In genomic region chr2:37973615-37974353, GRCh38 we compare ENCODE assay signal across 25 cellular contexts. TPM values are rescaled to one million over a fixed set of nuclear protein-coding genes. Genes with fewer than 3 reads are reported as not detected.
DNase-seq lines count a peak whose midpoint lies in the region; ATAC-seq and TF ChIP-seq lines count a peak whose summit lies in the region.
"Had no signal": no experiment of that assay in that cellular context is flagged by ENCODE, and none has a peak within 500 bp of the region (broad histone marks: within the 10 kb centered on the region; RNA-seq: fewer than 3 reads in every experiment).

No MANE protein-coding gene starts in this region.

- BruUV-seq in mammary epithelial cell (replicated peaks; lab: Mats Ljungman, UMichigan), result TSS peak; percentile 42

- H3K9me3 Mint-ChIP-seq in glutamatergic neuron (ENCODE audit: unreplicated experiment), result peaks cover 4% of the 10 kb centered on the region
- peaks cover 0 to 2% (median 0%) of the 10 kb centered on the region in 8 donors for H3K9me3 Mint-ChIP-seq in CD4-positive, alpha-beta memory T cell
- H3K9me3 Mint-ChIP-seq: IgD-negative memory B cell had no signal

- no peaks in the 10 kb centered on the region for H3K27me3 Mint-ChIP-seq in glutamatergic neuron (ENCODE audit: unreplicated experiment)
- H3K27me3 Mint-ChIP-seq in CD4-positive, alpha-beta memory T cell, result peaks cover 2 to 3% of the 10 kb centered on the region in 2 donors
- H3K27me3 Mint-ChIP-seq: B cell, IgD-negative memory B cell had no signal

- in situ Hi-C loops in mammary epithelial cell (cut with MboI; ENCODE audit: low sequenced_read_pairs in 2 of 2), result loop anchor here in 1 of 2 donors (25.0 kb wide), 1 partner anchor 514 kb away; no protein-coding TSS in a partner anchor

- TF ChIP-seq CTCF in mammary epithelial cell (conservative IDR thresholded peaks at IDR 0.05 in 1 of 2, IDR thresholded peaks at IDR 0.05 in 1 of 2; ENCODE audit: extremely low read depth in 1 of 2, insufficient read depth in 1 of 2, low read depth in 1 of 2, low read length in 2 of 2), result no peak
- no peak for TF ChIP-seq CTCF in glutamatergic neuron (IDR thresholded peaks at IDR 0.05; ENCODE audit: partially characterized antibody, unreplicated experiment)
- TF ChIP-seq CTCF in left lung (IDR thresholded peaks at IDR 0.05), result no peak
- TF ChIP-seq CTCF in upper lobe of right lung (IDR thresholded peaks at IDR 0.05), result no peak
- no peak for TF ChIP-seq CTCF in Peyer's patch (IDR thresholded peaks at IDR 0.05)

- H3K4me3 Mint-ChIP-seq in glutamatergic neuron (ENCODE audit: unreplicated experiment), result peak overlapping the region; percentile 16
- no peak overlapping the region for H3K4me3 Mint-ChIP-seq in CD4-positive, alpha-beta memory T cell
- H3K4me3 Mint-ChIP-seq: B cell; CD8-positive, alpha-beta memory T cell; IgD-negative memory B cell had no signal

- POLR2A ChIA-PET in CD4-positive, alpha-beta memory T cell (lab: Charles Lee; ENCODE audit: partially characterized antibody), result no interaction called here

- 10% methylated on average over 15 of the region's 15 CpGs for WGBS in mammary epithelial cell (ENCODE audit: low coverage, missing lambda C conversion rate)

- CTCF ChIA-PET in mammary epithelial cell (lab: Charles Lee; ENCODE audit: low non-redundant PET), result no interaction called here
- CTCF ChIA-PET in CD4-positive, alpha-beta memory T cell (lab: Charles Lee; ENCODE audit: partially characterized antibody), result interaction anchor here (1.4 to 2.1 kb wide), 3 partner anchors 8 to 301 kb away, joined by 3 to 4 read pairs (median 3); no protein-coding TSS in a partner anchor

- H3K36me3 Mint-ChIP-seq in glutamatergic neuron (ENCODE audit: unreplicated experiment), result no peaks in the 10 kb centered on the region
- H3K36me3 Mint-ChIP-seq in CD4-positive, alpha-beta memory T cell, result no peaks in the 10 kb centered on the region

- peak overlapping the region; percentile 30 for H3K9ac ChIP-seq in mammary epithelial cell (ENCODE audit: insufficient read depth, low read length)

- peaks cover 8% of the 10 kb centered on the region for H3K4me1 ChIP-seq in mammary epithelial cell (ENCODE audit: insufficient read depth, low read length)
- no peaks in the 10 kb centered on the region for H3K4me1 ChIP-seq in left lung
- H3K4me1 ChIP-seq in upper lobe of right lung, result no peaks in the 10 kb centered on the region
- no peaks in the 10 kb centered on the region for H3K4me1 ChIP-seq in CD4-positive, alpha-beta memory T cell (ENCODE audit: insufficient read depth, low read length)
- H3K4me1 ChIP-seq in Peyer's patch, result no peaks in the 10 kb centered on the region

- no peaks in the 10 kb centered on the region for H3K79me2 ChIP-seq in mammary epithelial cell (ENCODE audit: insufficient read depth, low read length)

- H4K20me1 ChIP-seq in mammary epithelial cell (ENCODE audit: insufficient read depth, low read length), result no peaks in the 10 kb centered on the region

- peak overlapping the region; percentile 44 for H3K27ac Mint-ChIP-seq in glutamatergic neuron (ENCODE audit: unreplicated experiment)
- H3K27ac Mint-ChIP-seq in CD4-positive, alpha-beta memory T cell, result no peak overlapping the region
- H3K27ac Mint-ChIP-seq: B cell; CD8-positive, alpha-beta memory T cell; IgD-negative memory B cell had no signal

- peak; percentile 34 for DNase-seq in mammary epithelial cell
- no peak for DNase-seq in glutamatergic neuron
- peak in 1 of 2 donors; percentile 31 for DNase-seq in left lung
- DNase-seq in upper lobe of right lung, result no peak
- no peak for DNase-seq in DMS153 (lab: John Stamatoyannopoulos, UW)
- DNase-seq in CD4-positive, alpha-beta memory T cell, result no peak
- DNase-seq in Peyer's patch, result no peak
- DNase-seq: CD8-positive, alpha-beta memory T cell; DMS 273 treated with DMSO at 0.1 percent for 48 hours; DMS79 treated with DMSO at 0.1 percent for 48 hours; GF-D8; NCI-H1092; NCI-H1417 treated with DMSO at 0.1 percent for 48 hours; NCI-H1694 treated with DMSO at 0.1 percent for 48 hours; NCI-H2081; NCI-H2227 treated with DMSO at 0.1 percent for 48 hours; NCI-H510A; NCI-H69; SHP77 treated with DMSO at 0.1 percent for 48 hours had no signal

- no peaks in the 10 kb centered on the region for H3K27me3 ChIP-seq in mammary epithelial cell (ENCODE audit: insufficient read depth, low read length)
- no peaks in the 10 kb centered on the region for H3K27me3 ChIP-seq in left lung
- H3K27me3 ChIP-seq in upper lobe of right lung, result no peaks in the 10 kb centered on the region
- no peaks in the 10 kb centered on the region for H3K27me3 ChIP-seq in CD4-positive, alpha-beta memory T cell (ENCODE audit: insufficient read depth, low read length)
- H3K27me3 ChIP-seq in Peyer's patch, result no peaks in the 10 kb centered on the region

- H3K9me3 ChIP-seq in mammary epithelial cell (replicated peaks; ENCODE audit: insufficient read depth, low read length) (no peaks in the 10 kb centered on the region), left lung (no peaks in the 10 kb centered on the region), upper lobe of right lung (no peaks in the 10 kb centered on the region), Peyer's patch (no peaks in the 10 kb centered on the region)
- H3K9me3 ChIP-seq in CD4-positive, alpha-beta memory T cell (ENCODE audit: control insufficient read depth in 1 of 2, low read length in 2 of 2), result no peaks in the 10 kb centered on the region

- H3K36me3 ChIP-seq in mammary epithelial cell (ENCODE audit: insufficient read depth, low read length), result no peaks in the 10 kb centered on the region
- no peaks in the 10 kb centered on the region for H3K36me3 ChIP-seq in left lung
- H3K36me3 ChIP-seq in upper lobe of right lung, result no peaks in the 10 kb centered on the region
- no peaks in the 10 kb centered on the region for H3K36me3 ChIP-seq in CD4-positive, alpha-beta memory T cell (ENCODE audit: insufficient read depth, low read length)
- H3K36me3 ChIP-seq in Peyer's patch, result no peaks in the 10 kb centered on the region

- ATAC-seq in left lung (peak; percentile 92), upper lobe of right lung (peak; percentile 81)
- ATAC-seq: HCT116, Panc1 had no signal

- H3K4me1 Mint-ChIP-seq in glutamatergic neuron (ENCODE audit: low read depth, unreplicated experiment), result peaks cover 14% of the 10 kb centered on the region
- H3K4me1 Mint-ChIP-seq in CD4-positive, alpha-beta memory T cell, result peaks cover 0 to 1% (median 0%) of the 10 kb centered on the region in 4 donors

- no peak for TF ChIP-seq POLR2A in Peyer's patch (IDR thresholded peaks at IDR 0.05)

- H3K4me3 ChIP-seq in mammary epithelial cell (replicated peaks in 1 of 3; ENCODE audit: insufficient read depth in 1 of 3, low read depth in 2 of 3, low read length in 3 of 3) (peak overlapping the region; percentile 23 to 45 (median 35)), left lung (peak overlapping the region; percentile 8 to 20), upper lobe of right lung (peak overlapping the region; percentile 28), Peyer's patch (no peak overlapping the region)
- H3K4me3 ChIP-seq in CD4-positive, alpha-beta memory T cell (ENCODE audit: low read length in 2 of 2), result no peak overlapping the region

- peak overlapping the region; percentile 80 for H3K4me2 ChIP-seq in mammary epithelial cell (ENCODE audit: insufficient read depth, low read depth, low read length)

- intact Hi-C loops in mammary epithelial cell (cut with micrococcal nuclease) (loop anchor here (5.0 kb wide), 1 partner anchor 46 kb away; the partner anchor contains the start of gene RMDN2), left lung (cut with DNase I) (no loop called here), upper lobe of right lung (cut with DNase I) (no loop called here)
- intact Hi-C loops in CD4-positive, alpha-beta memory T cell (cut with micrococcal nuclease), result no loop called here

- dilution Hi-C loops in mammary epithelial cell (cut with HindIII; ENCODE audit: low sequenced_read_pairs), result no loop called here

- peak overlapping the region; percentile 85 for H2AFZ ChIP-seq in mammary epithelial cell (ENCODE audit: low read depth, low read length)

- H3K27ac ChIP-seq in mammary epithelial cell (ENCODE audit: insufficient read depth, low read depth, low read length) (peak overlapping the region; percentile 30), left lung (no peak overlapping the region), upper lobe of right lung (no peak overlapping the region), Peyer's patch (no peak overlapping the region)
- no peak overlapping the region for H3K27ac ChIP-seq in CD4-positive, alpha-beta memory T cell (ENCODE audit: low read depth, low read length)
- H3K27ac ChIP-seq: C4-2B, HL-60 had no signal

RNA-seq across cellular contexts. Expression of gene RMDN2, which starts 48.7 kb away (rescaled TPM):
- 10 to 100 TPM in 1 of 2 donors, 1 to 10 TPM in 1; 5.4 to 12.5 TPM for total RNA-seq in mammary epithelial cell
- 3.1 TPM for polyA plus RNA-seq in mammary epithelial cell
- not detected for polyA minus RNA-seq in mammary epithelial cell
- 5.5 TPM for total RNA-seq in glutamatergic neuron (ENCODE audit: unreplicated experiment)
- total RNA-seq in left lung, result 10 to 100 TPM; 16.4 to 17.8 TPM
- total RNA-seq in upper lobe of right lung, result 23.1 TPM
- 1 to 10 TPM; 3.3 to 4.0 TPM for total RNA-seq in CD4-positive, alpha-beta memory T cell
- 1 to 10 TPM; 3.1 TPM for polyA plus RNA-seq in CD4-positive, alpha-beta memory T cell
- 10 to 100 TPM; 13.2 to 39.0 (median 30.9) TPM for total RNA-seq in Peyer's patch

Comparison
In these comparisons a context has a peak if more than half of its experiments do, and no peak if none do; other contexts are left out.
1. H3K4me3 ChIP-seq: peak in mammary epithelial cell (3 of 3), left lung (2 of 2) and upper lobe of right lung (single experiment); none in CD4-positive, alpha-beta memory T cell (0 of 2) and Peyer's patch (0 of 4).